In the genomic region with DNA sequence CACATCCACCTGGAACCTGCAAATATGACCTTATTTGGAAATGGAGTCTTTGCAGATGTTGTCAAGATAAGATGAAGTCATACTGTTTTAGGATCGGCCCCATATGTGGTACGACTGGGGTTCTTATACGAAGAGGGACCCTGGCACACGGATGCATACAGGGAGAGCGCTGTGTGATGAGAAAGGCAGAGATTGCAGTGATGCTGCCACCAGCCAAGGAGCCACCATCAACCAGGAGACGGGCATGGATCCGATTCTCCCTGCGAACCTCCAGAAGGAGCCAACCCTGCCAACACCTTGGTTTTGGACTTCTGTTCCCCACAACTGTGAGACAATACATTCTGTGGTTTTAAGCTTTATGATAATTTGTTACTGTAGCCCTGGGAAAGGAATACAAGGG, we compare ENCODE assay signal across 5 cellular contexts. TPM values are rescaled to one million over a fixed set of nuclear protein-coding genes. Genes with fewer than 3 reads are reported as not detected.
"Had no signal": no experiment of that assay in that cellular context is flagged by ENCODE, and none has a peak within 500 bp of the region (broad histone marks: within the 10 kb centered on the region; RNA-seq: fewer than 3 reads in every experiment).

No MANE protein-coding gene starts in this region.

RNA-seq across cellular contexts. Expression of gene GOLGA6L2, which starts 31.2 kb away (rescaled TPM):
- total RNA-seq: GM23338, H1, H9, HT-29 had no signal
- polyA plus RNA-seq: GM23338, H1, IgD-negative memory B cell had no signal
